In the genomic region with DNA sequence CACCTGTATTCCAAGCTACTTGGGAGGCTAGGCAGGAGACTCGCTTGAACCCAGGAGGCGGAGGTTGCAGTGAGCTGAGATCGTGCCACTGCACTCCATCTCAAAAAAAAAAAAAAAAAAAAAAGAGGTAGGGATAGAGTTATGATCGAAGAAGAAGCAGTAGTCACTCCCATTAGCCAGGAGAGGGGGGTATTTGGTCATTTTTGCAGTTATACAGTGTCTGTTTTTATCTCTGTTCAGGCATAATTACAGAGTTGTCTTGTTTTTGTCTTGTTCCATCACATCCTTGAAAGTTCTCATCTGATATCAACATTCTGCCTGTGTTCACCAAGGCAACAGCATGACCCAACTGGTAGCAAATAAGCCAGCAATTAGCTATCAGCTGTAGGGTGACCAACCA, we compare ENCODE assay signal across 1 cellular context.
TF ChIP-seq lines count a peak whose summit lies in the region.

No MANE protein-coding gene starts in this region.

TF ChIP-seq in SK-N-SH treated with all-trans-retinoic acid at 6 μM for 48 hours, 23 proteins besides CTCF, POLR2A, EP300 and RAD21 (continued from another document):
- TF ChIP-seq, protein P1, sequence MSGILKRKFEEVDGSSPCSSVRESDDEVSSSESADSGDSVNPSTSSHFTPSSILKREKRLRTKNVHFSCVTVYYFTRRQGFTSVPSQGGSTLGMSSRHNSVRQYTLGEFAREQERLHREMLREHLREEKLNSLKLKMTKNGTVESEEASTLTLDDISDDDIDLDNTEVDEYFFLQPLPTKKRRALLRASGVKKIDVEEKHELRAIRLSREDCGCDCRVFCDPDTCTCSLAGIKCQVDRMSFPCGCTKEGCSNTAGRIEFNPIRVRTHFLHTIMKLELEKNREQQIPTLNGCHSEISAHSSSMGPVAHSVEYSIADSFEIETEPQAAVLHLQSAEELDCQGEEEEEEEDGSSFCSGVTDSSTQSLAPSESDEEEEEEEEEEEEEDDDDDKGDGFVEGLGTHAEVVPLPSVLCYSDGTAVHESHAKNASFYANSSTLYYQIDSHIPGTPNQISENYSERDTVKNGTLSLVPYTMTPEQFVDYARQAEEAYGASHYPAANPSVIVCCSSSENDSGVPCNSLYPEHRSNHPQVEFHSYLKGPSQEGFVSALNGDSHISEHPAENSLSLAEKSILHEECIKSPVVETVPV (CRISPR knock-in tag; IDR thresholded peaks at IDR 0.05) = no peak
- TF ChIP-seq ZNF70 (CRISPR knock-in tag; IDR thresholded peaks at IDR 0.05) (no peak), CSDC2 (CRISPR knock-in tag; IDR thresholded peaks at IDR 0.05) (no peak), ZFP3 (CRISPR knock-in tag; IDR thresholded peaks at IDR 0.05) (no peak)
